25 cellular contexts compared by ENCODE assay signal in the genomic region with DNA sequence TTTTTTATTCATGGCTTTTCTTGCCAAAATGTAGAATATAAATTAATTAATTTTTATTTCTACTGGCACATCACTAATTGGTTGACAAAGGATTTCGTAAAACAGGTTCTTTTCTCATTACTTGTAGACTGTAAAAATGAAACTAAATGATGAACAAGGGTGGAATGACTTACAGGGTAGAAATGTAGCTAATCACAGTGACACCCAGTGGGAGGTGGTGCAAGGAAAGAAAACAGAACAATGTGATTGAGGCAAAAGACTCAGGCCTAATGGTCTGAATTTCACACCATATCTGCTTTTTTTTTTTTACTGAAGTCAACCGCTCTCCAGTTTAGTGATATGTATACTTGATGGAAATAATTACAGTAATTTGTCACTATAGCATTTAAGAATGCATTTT. TPM values are rescaled to one million over a fixed set of nuclear protein-coding genes. Genes with fewer than 3 reads are reported as not detected.
DNase-seq lines count a peak whose midpoint lies in the region; FAIRE-seq and TF ChIP-seq lines count a peak whose summit lies in the region.
"Had no signal": no experiment of that assay in that cellular context is flagged by ENCODE, and none has a peak within 500 bp of the region (broad histone marks: within the 10 kb centered on the region; RNA-seq: fewer than 3 reads in every experiment).

No MANE protein-coding gene starts in this region.

- no peaks in the 10 kb centered on the region for H3K4me1 Mint-ChIP-seq in CD14-positive monocyte
- H3K4me1 Mint-ChIP-seq: activated CD4-positive, alpha-beta T cell treated with anti-CD3 and anti-CD28 coated beads for 36 hours; activated naive CD8-positive, alpha-beta T cell treated with anti-CD3 and anti-CD28 coated beads, Interleukin-2, amount 10 ng/mL, durations not matched to agents 7 days and 5 days; naive thymus-derived CD4-positive, alpha-beta T cell had no signal

- H3K27me3 Mint-ChIP-seq in CD14-positive monocyte (ENCODE audit: low read depth in 3 of 3): no peaks in the 10 kb centered on the region
- H3K27me3 Mint-ChIP-seq: activated CD4-positive, alpha-beta T cell treated with anti-CD3 and anti-CD28 coated beads for 36 hours; activated naive CD8-positive, alpha-beta T cell treated with anti-CD3 and anti-CD28 coated beads, Interleukin-2, amount 10 ng/mL, durations not matched to agents 7 days and 5 days; naive thymus-derived CD4-positive, alpha-beta T cell had no signal

- no peaks in the 10 kb centered on the region for H3K36me3 Mint-ChIP-seq in CD14-positive monocyte
- H3K36me3 Mint-ChIP-seq: activated naive CD8-positive, alpha-beta T cell treated with anti-CD3 and anti-CD28 coated beads, Interleukin-2, amount 10 ng/mL, durations not matched to agents 7 days and 5 days; naive thymus-derived CD4-positive, alpha-beta T cell had no signal

- no peak overlapping the region for H3K4me3 ChIP-seq in iPS DF 6.9 (ENCODE audit: low read length)
- no peak overlapping the region for H3K4me3 ChIP-seq in SJCRH30
- H3K4me3 ChIP-seq: heart right ventricle, pancreas, tibial nerve had no signal

- intact Hi-C loops in posterior cingulate gyrus (cut with DNase I): no loop called here
- intact Hi-C loops in CD14-positive monocyte (cut with micrococcal nuclease): no loop called here

- no peaks in the 10 kb centered on the region for H3K4me1 ChIP-seq in iPS DF 6.9 (ENCODE audit: control insufficient read depth, insufficient read depth, low read length)
- no peaks in the 10 kb centered on the region for H3K4me1 ChIP-seq in SJCRH30
- H3K4me1 ChIP-seq: heart right ventricle, pancreas, tibial nerve had no signal

- FAIRE-seq in D721Med (lab: Jason Lieb, UNC): no peak
- FAIRE-seq: pancreas had no signal

- H3K9me3 ChIP-seq in iPS DF 6.9 (ENCODE audit: control insufficient read depth, insufficient read depth, low read length) (no peaks in the 10 kb centered on the region), SJCRH30 (replicated peaks) (no peaks in the 10 kb centered on the region)
- H3K9me3 ChIP-seq: heart right ventricle, pancreas, tibial nerve had no signal

- H3K36me3 ChIP-seq in iPS DF 6.9 (ENCODE audit: control insufficient read depth, insufficient read depth, low read length) (no peaks in the 10 kb centered on the region), SJCRH30 (no peaks in the 10 kb centered on the region)
- H3K36me3 ChIP-seq: heart right ventricle, pancreas, tibial nerve had no signal

- H3K27ac Mint-ChIP-seq in CD14-positive monocyte: no peak overlapping the region
- H3K27ac Mint-ChIP-seq: activated CD4-positive, alpha-beta T cell treated with anti-CD3 and anti-CD28 coated beads for 36 hours; activated naive CD8-positive, alpha-beta T cell treated with anti-CD3 and anti-CD28 coated beads, Interleukin-2, amount 10 ng/mL, durations not matched to agents 7 days and 5 days; naive thymus-derived CD4-positive, alpha-beta T cell had no signal

- DNase-seq in D721Med (ENCODE audit: insufficient read length, low spot score) (no peak), H4 (ENCODE audit: low spot score) (peak; percentile 29), RKO (ENCODE audit: low spot score) (peak; percentile 57), iPS DF 6.9 (ENCODE audit: low read depth, low spot score) (peak; percentile 1), posterior cingulate gyrus (no peak), SJCRH30 (no peak), CD14-positive monocyte (ENCODE audit: low spot score) (no peak)
- DNase-seq in stimulated activated CD4-positive, alpha-beta T cell treated with anti-CD3 and anti-CD28 coated beads, Interleukin-2, amount 100 ng/mL, for 48 hours: no peak
- DNase-seq: activated CD4-positive, alpha-beta T cell treated with anti-CD3 and anti-CD28 coated beads for 36 hours; activated naive CD8-positive, alpha-beta T cell treated with anti-CD3 and anti-CD28 coated beads, Interleukin-2, amount 10 ng/mL, durations not matched to agents 7 days and 5 days; HCEC 1CT; heart right ventricle; islet precursor cell; naive thymus-derived CD4-positive, alpha-beta T cell; NCI-H1048; NCI-H2029; NCI-H510A; pancreas; stimulated activated CD4-positive, alpha-beta T cell treated with anti-CD3 and anti-CD28 coated beads, Interleukin-2, amount 100 ng/mL, for 24 hours; stimulated activated naive CD8-positive, alpha-beta T cell treated with anti-CD3 and anti-CD28 coated beads, Interleukin-15, Interleukin-2, amounts not matched to agents 100 U/mL and 50 U/mL, for 24 hours had no signal

- peak; percentile 24 for TF ChIP-seq CTCF in D721Med (IDR thresholded peaks at IDR 0.05; ENCODE audit: insufficient read depth, missing control alignments)
- TF ChIP-seq CTCF in CD14-positive monocyte (IDR thresholded peaks at IDR 0.05): no peak

- H3K27ac ChIP-seq in iPS DF 6.9 (ENCODE audit: low read length) (no peak overlapping the region), SJCRH30 (no peak overlapping the region)
- H3K27ac ChIP-seq: heart right ventricle, KMS-11, pancreas, tibial nerve had no signal

- WGBS in iPS DF 6.9 (ENCODE audit: insufficient coverage, insufficient read length): no CpG with 5 or more reads among the region's 2 CpGs

- H3K27me3 ChIP-seq in iPS DF 6.9 (ENCODE audit: control insufficient read depth, insufficient read depth, low read length) (no peaks in the 10 kb centered on the region), SJCRH30 (0 out of 2 replicates have a peak, but pooled peaks cover 3% of the 10 kb centered on the region)
- H3K27me3 ChIP-seq: heart right ventricle, pancreas, tibial nerve had no signal

- H3K9me3 Mint-ChIP-seq in CD14-positive monocyte: peaks cover 0 to 3% (median 0%) of the 10 kb centered on the region in 7 donors

- H3K4me3 Mint-ChIP-seq in CD14-positive monocyte: no peak overlapping the region
- H3K4me3 Mint-ChIP-seq: activated CD4-positive, alpha-beta T cell treated with anti-CD3 and anti-CD28 coated beads for 36 hours; activated naive CD8-positive, alpha-beta T cell treated with anti-CD3 and anti-CD28 coated beads, Interleukin-2, amount 10 ng/mL, durations not matched to agents 7 days and 5 days; naive thymus-derived CD4-positive, alpha-beta T cell had no signal

RNA-seq across cellular contexts. Expression of a gene that starts 28.9 kb away (rescaled TPM):
- total RNA-seq in H4 (2014; rRNA removed; shearing (Covaris generic)): 1.8 and 3.9 TPM in 2 replicates
- total RNA-seq in SJCRH30 (2014; rRNA removed; shearing (Covaris generic)): 0.08 TPM in 1 of 2 replicates, not detected in the other
- polyA plus RNA-seq in CD14-positive monocyte: not detected
- total RNA-seq: activated CD4-positive, alpha-beta T cell treated with anti-CD3 and anti-CD28 coated beads for 36 hours; activated naive CD8-positive, alpha-beta T cell treated with anti-CD3 and anti-CD28 coated beads, Interleukin-2, amount 10 ng/mL, durations not matched to agents 7 days and 5 days; heart right ventricle; lung microvascular endothelial cell; naive thymus-derived CD4-positive, alpha-beta T cell; skeletal muscle tissue; T-helper 2 cell treated with Interferon-gamma antibody and Interleukin-4, amounts not matched to agents 100 ng/mL and 5 ng/mL, for 36 hours; tibial nerve had no signal
- polyA plus RNA-seq: heart right ventricle; naive thymus-derived CD4-positive, alpha-beta T cell had no signal

Comparison
In these comparisons a context has a peak if more than half of its experiments do, and no peak if none do; other contexts are left out.
1. DNase-seq: peak in H4 (single experiment), RKO (single experiment) and iPS DF 6.9 (single experiment); none in D721Med (single experiment), posterior cingulate gyrus (0 of 10), stimulated activated CD4-positive, alpha-beta T cell treated with anti-CD3 and anti-CD28 coated beads, Interleukin-2, amount 100 ng/mL, for 48 hours (0 of 2), SJCRH30 (0 of 2) and CD14-positive monocyte (single experiment).